8 cellular contexts compared by ENCODE assay signal in genomic region chr19:16897572-16898056, GRCh38. TPM values are rescaled to one million over a fixed set of nuclear protein-coding genes. Genes with fewer than 3 reads are reported as not detected.
DNase-seq lines count a peak whose midpoint lies in the region; ATAC-seq and TF ChIP-seq lines count a peak whose summit lies in the region.

No MANE protein-coding gene starts in this region.

- peak overlapping the region; percentile 77 for H3K4me3 Mint-ChIP-seq in activated naive CD8-positive, alpha-beta T cell treated with anti-CD3 and anti-CD28 coated beads, Interleukin-2, amount 10 ng/mL, durations not matched to agents 7 days and 5 days

- H3K27me3 ChIP-seq in GM06990 (replicated peaks; ENCODE audit: control insufficient read depth, insufficient read depth, low read length) (no peaks in the 10 kb centered on the region), iPS-18a (ENCODE audit: control insufficient read depth, insufficient read depth, low read length) (peaks cover 26% of the 10 kb centered on the region)

- H3K27ac Mint-ChIP-seq in activated naive CD8-positive, alpha-beta T cell treated with anti-CD3 and anti-CD28 coated beads, Interleukin-2, amount 10 ng/mL, durations not matched to agents 7 days and 5 days, result peak overlapping the region; percentile 62

- no peak overlapping the region for H3K9ac ChIP-seq in iPS-18a (ENCODE audit: low read length)

- DNase-seq in GM06990 (ENCODE audit: extremely low read depth, insufficient read length) (no peak), RKO (ENCODE audit: low spot score) (no peak), NCI-H345 (lab: John Stamatoyannopoulos, UW) (no peak), NCI-H2081 (lab: John Stamatoyannopoulos, UW) (no peak)
- no peak for DNase-seq in activated naive CD8-positive, alpha-beta T cell treated with anti-CD3 and anti-CD28 coated beads, Interleukin-2, amount 10 ng/mL, durations not matched to agents 7 days and 5 days
- peak; percentile 36 for DNase-seq in stimulated activated CD8-positive, alpha-beta memory T cell treated with anti-CD3 and anti-CD28 coated beads, Interleukin-4, amount 100 ng/mL, for 48 hours

- H3K4me1 Mint-ChIP-seq in activated naive CD8-positive, alpha-beta T cell treated with anti-CD3 and anti-CD28 coated beads, Interleukin-2, amount 10 ng/mL, durations not matched to agents 7 days and 5 days, result peaks cover 26% of the 10 kb centered on the region

- H3K9me3 ChIP-seq in iPS-18a (ENCODE audit: control insufficient read depth, low read depth, low read length), result no peaks in the 10 kb centered on the region

- no peaks in the 10 kb centered on the region for H3K9me3 Mint-ChIP-seq in activated naive CD8-positive, alpha-beta T cell treated with anti-CD3 and anti-CD28 coated beads, Interleukin-2, amount 10 ng/mL, durations not matched to agents 7 days and 5 days

- no peak for TF ChIP-seq CTCF in GM06990 (IDR thresholded peaks at IDR 0.05; ENCODE audit: insufficient read depth, low read length, poor library complexity, severe bottlenecking)

- no peaks in the 10 kb centered on the region for H3K36me3 Mint-ChIP-seq in activated naive CD8-positive, alpha-beta T cell treated with anti-CD3 and anti-CD28 coated beads, Interleukin-2, amount 10 ng/mL, durations not matched to agents 7 days and 5 days

- H3K36me3 ChIP-seq in GM06990 (ENCODE audit: control insufficient read depth, insufficient read depth, low read length) (no peaks in the 10 kb centered on the region), iPS-18a (ENCODE audit: control insufficient read depth, low read depth, low read length) (no peaks in the 10 kb centered on the region)

- peaks cover 29% of the 10 kb centered on the region for H3K27me3 Mint-ChIP-seq in activated naive CD8-positive, alpha-beta T cell treated with anti-CD3 and anti-CD28 coated beads, Interleukin-2, amount 10 ng/mL, durations not matched to agents 7 days and 5 days

- POLR2A ChIA-PET in activated naive CD8-positive, alpha-beta T cell treated with anti-CD3 and anti-CD28 coated beads, Interleukin-2, amount 10 ng/mL, durations not matched to agents 7 days and 5 days (lab: Charles Lee), result interaction anchor here (0.5 kb wide), 1 partner anchor 56 kb away, joined by 3 read pairs; no protein-coding TSS in a partner anchor

- H3K27ac ChIP-seq in iPS-18a (ENCODE audit: low read length), result no peak overlapping the region

- no peaks in the 10 kb centered on the region for H3K4me1 ChIP-seq in iPS-18a (ENCODE audit: control insufficient read depth, low read depth, low read length)

- ATAC-seq in HG02885 (IDR thresholded peaks at IDR 0.05; ENCODE audit: poor library complexity, unreplicated experiment), result peak; percentile 36
- ATAC-seq in activated naive CD8-positive, alpha-beta T cell treated with anti-CD3 and anti-CD28 coated beads, Interleukin-2, amount 10 ng/mL, durations not matched to agents 7 days and 5 days (ENCODE audit: low read depth), result peak; percentile 9

- H3K4me3 ChIP-seq in GM06990 (replicated peaks; ENCODE audit: low read depth, low read length) (peak overlapping the region; percentile 67), iPS-18a (ENCODE audit: low read length) (peak overlapping the region; percentile 63)

RNA-seq across cellular contexts. Expression of gene F2RL3, which starts 8.8 kb away (rescaled TPM):
- under 1 TPM; 0.14 to 0.17 TPM for total RNA-seq in activated naive CD8-positive, alpha-beta T cell treated with anti-CD3 and anti-CD28 coated beads, Interleukin-2, amount 10 ng/mL, durations not matched to agents 7 days and 5 days
